ENCODE assay signal across 10 cellular contexts in genomic region chr3:169020371-169020770, GRCh38.
"Had no signal": no experiment of that assay in that cellular context is flagged by ENCODE, and none has a peak within 500 bp of the region (broad histone marks: within the 10 kb centered on the region; RNA-seq: fewer than 3 reads in every experiment).

No MANE protein-coding gene starts in this region.

- ATAC-seq: HCT116, K562 had no signal

- H2AFZ ChIP-seq: GM23248 had no signal

- H3K4me3 ChIP-seq: GM23248, HAP-1, K562 had no signal

- FAIRE-seq: HTR-8/SVneo, K562 had no signal

- H3K9ac ChIP-seq: GM23248 had no signal

- H3K27ac ChIP-seq: GM23248 had no signal

- H3K9me3 ChIP-seq: HAP-1 had no signal

- DNase-seq: GM23248, GOT3, H7, HFFc6, IMR-90, KG1 had no signal

- H3K36me3 ChIP-seq: HAP-1 had no signal
